12 cellular contexts compared by ENCODE assay signal in the genomic region with DNA sequence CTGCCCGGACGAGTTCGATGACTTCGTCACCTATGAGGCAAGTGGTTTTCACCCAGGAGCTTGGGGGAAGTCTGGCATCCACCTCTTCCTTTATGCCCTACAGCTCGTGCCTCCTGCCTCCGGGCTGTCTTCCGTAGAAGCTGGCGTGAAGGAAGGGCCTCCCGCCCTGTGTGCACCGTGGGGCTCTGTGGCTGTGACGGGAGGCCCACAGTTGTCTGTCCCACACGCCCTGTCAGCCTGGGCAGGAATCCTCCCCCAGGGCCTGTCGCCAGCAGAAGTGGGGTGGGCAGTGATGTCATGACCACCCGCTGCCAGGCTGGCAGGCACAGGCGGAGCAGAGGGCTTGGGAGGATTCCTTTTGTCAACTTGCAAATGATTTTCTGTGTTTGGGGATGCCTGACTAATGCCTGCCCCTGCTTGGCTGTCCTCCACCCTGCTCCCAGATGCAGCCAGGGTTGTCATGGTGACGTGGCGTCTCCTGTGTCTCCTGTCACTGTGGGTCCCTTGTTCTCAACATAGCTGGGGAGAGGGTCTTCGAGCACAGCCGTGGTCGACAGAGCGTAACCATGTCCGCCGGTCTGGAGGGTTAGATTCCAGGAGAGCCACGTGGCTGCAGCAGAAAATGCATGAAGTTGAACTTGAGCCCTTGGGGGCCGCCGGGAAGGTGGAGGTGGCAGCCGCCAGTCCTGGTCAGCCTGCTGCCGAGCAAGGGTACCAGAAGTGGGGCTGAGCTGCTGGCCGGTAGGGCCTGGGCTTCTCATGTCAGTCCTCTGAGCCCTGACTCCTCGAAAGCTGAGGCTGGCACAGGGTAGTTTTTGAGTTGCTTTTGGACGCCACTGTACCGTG. TPM values are rescaled to one million over a fixed set of nuclear protein-coding genes. Genes with fewer than 3 reads are reported as not detected.
DNase-seq lines count a peak whose midpoint lies in the region; ATAC-seq and TF ChIP-seq lines count a peak whose summit lies in the region.
"Had no signal": no experiment of that assay in that cellular context is flagged by ENCODE, and none has a peak within 500 bp of the region (broad histone marks: within the 10 kb centered on the region; RNA-seq: fewer than 3 reads in every experiment).

No MANE protein-coding gene starts in this region.

- ATAC-seq in IMR-90 (ENCODE audit: low read depth) (peak; percentile 61), HG02884 (IDR thresholded peaks at IDR 0.05; ENCODE audit: unreplicated experiment) (no peak), GM19467 (IDR thresholded peaks at IDR 0.05; ENCODE audit: unreplicated experiment) (no peak)
- ATAC-seq: activated CD8-positive, alpha-beta T cell treated with anti-CD3 and anti-CD28 coated beads for 36 hours; body of pancreas had no signal

- H3K18ac ChIP-seq in IMR-90 (ENCODE audit: low read depth, low read length), result no peak overlapping the region

- in situ Hi-C loops in IMR-90 (cut with MboI; ENCODE audit: low sequenced_read_pairs), result no loop called here

- H4K5ac ChIP-seq in IMR-90 (ENCODE audit: low read depth, low read length), result no peak overlapping the region

- H3K9me3 ChIP-seq in IMR-90 (ENCODE audit: control insufficient read depth, insufficient read depth, low read length) (no peaks in the 10 kb centered on the region), mesodermal cell (ENCODE audit: control insufficient read depth, low read length) (no peaks in the 10 kb centered on the region)
- H3K9me3 ChIP-seq: body of pancreas had no signal

- no peaks in the 10 kb centered on the region for H3K27me3 ChIP-seq in IMR-90 (ENCODE audit: control insufficient read depth, insufficient read depth, low read length)
- H3K27me3 ChIP-seq: body of pancreas had no signal

- peaks cover 17% of the 10 kb centered on the region for H4K20me1 ChIP-seq in IMR-90 (ENCODE audit: insufficient read depth, low read length)

- no peak overlapping the region for H2AK5ac ChIP-seq in IMR-90 (ENCODE audit: low read depth, low read length)

- DNase-seq in AG08395 (ENCODE audit: low spot score) (peak; percentile 97), IMR-90 (peak; percentile 19), epithelial cell of prostate (ENCODE audit: low read depth, low spot score) (no peak), MV-4-11 (lab: John Stamatoyannopoulos, UW) (no peak), activated gamma-delta T cell treated with Interleukin-2 at 50 U/mL for 16 hours (no peak)
- DNase-seq: activated CD8-positive, alpha-beta T cell treated with anti-CD3 and anti-CD28 coated beads for 36 hours; body of pancreas; CD4-positive, alpha-beta memory T cell; Karpas-422 had no signal

- peak overlapping the region; percentile 78 for H2AK9ac ChIP-seq in IMR-90 (replicated peaks; ENCODE audit: low read depth, low read length, poor library complexity)

- no peak overlapping the region for H2BK120ac ChIP-seq in IMR-90 (ENCODE audit: low read depth, low read length)

- peak overlapping the region; percentile 49 for H2AFZ ChIP-seq in IMR-90 (replicated peaks; ENCODE audit: low read length, poor library complexity)

- no peak overlapping the region for H3K56ac ChIP-seq in IMR-90 (ENCODE audit: extremely low read depth, insufficient read depth, low read length)

- no peak overlapping the region for H2BK20ac ChIP-seq in IMR-90 (ENCODE audit: low read depth, low read length)

- H3K9me1 ChIP-seq in IMR-90 (ENCODE audit: insufficient read depth, low read length), result peaks cover 5% of the 10 kb centered on the region; the same call in 1 of the 2 replicates

- intact Hi-C loops in IMR-90 (cut with micrococcal nuclease), result no loop called here

- no peak overlapping the region for H3K4ac ChIP-seq in IMR-90 (ENCODE audit: low read depth, low read length)

- no peak for TF ChIP-seq CTCF in IMR-90 (conservative IDR thresholded peaks at IDR 0.05; ENCODE audit: low read depth, low read length)

- no peak overlapping the region for H3K4me3 ChIP-seq in IMR-90 (ENCODE audit: insufficient read depth, low read depth, low read length)
- H3K4me3 ChIP-seq in mesodermal cell (ENCODE audit: extremely low read depth, insufficient read depth, low read length, poor library complexity, severe bottlenecking), result no peak overlapping the region
- H3K4me3 ChIP-seq: body of pancreas had no signal

- H4K8ac ChIP-seq in IMR-90 (ENCODE audit: low read depth in 2 of 2, low read length in 2 of 2), result no peak overlapping the region

- TF ChIP-seq POLR2A in IMR-90 (IDR thresholded peaks at IDR 0.05; ENCODE audit: low read depth, low read length), result no peak

- no peak overlapping the region for H4K91ac ChIP-seq in IMR-90 (ENCODE audit: insufficient read depth, low read depth, low read length)

- BruUV-seq in IMR-90 (replicated peaks; lab: Mats Ljungman, UMichigan), result no TSS peak

- no peak overlapping the region for H3K23ac ChIP-seq in IMR-90 (ENCODE audit: low read depth, low read length)

- peaks cover 7 to 37% of the 10 kb centered on the region in 2 experiments for H3K79me1 ChIP-seq in IMR-90 (ENCODE audit: low read depth in 1 of 2, low read length in 2 of 2)

- H3K9ac ChIP-seq in IMR-90 (ENCODE audit: low read depth, low read length), result no peak overlapping the region

- no peak overlapping the region for H3K4me2 ChIP-seq in IMR-90 (ENCODE audit: low read depth, low read length)

- no peak overlapping the region for H3K14ac ChIP-seq in IMR-90 (replicated peaks; ENCODE audit: low read depth, low read length)

- no peak overlapping the region for H2BK5ac ChIP-seq in IMR-90 (ENCODE audit: low read depth, low read length, poor library complexity, severe bottlenecking)

- 83% methylated on average over 14 of the region's 32 CpGs; no CpG with 5 or more reads in 1 of the 2 experiments for WGBS in IMR-90 (ENCODE audit: extremely low coverage in 2 of 2, insufficient read length in 1 of 2), 2 experiments
- WGBS in mesodermal cell (ENCODE audit: insufficient coverage in 2 of 2), 2 experiments, result 50 to 55% methylated on average over 30 of the region's 32 CpGs

- H2BK15ac ChIP-seq in IMR-90 (ENCODE audit: low read depth, low read length), result no peak overlapping the region

- dilution Hi-C loops in IMR-90 (cut with HindIII; ENCODE audit: low sequenced_read_pairs, unreplicated experiment), result no loop called here

- peaks cover 16% of the 10 kb centered on the region for H3K36me3 ChIP-seq in IMR-90 (ENCODE audit: control insufficient read depth, insufficient read depth, low read length)
- H3K36me3 ChIP-seq in mesodermal cell (ENCODE audit: control insufficient read depth, insufficient read depth, low read length), result peaks cover 14% of the 10 kb centered on the region

- CTCF ChIA-PET in IMR-90 (lab: Yijun Ruan, JAX), result no interaction called here

- peaks cover 1% of the 10 kb centered on the region; the same call in 1 of the 2 replicates for H3K4me1 ChIP-seq in IMR-90 (ENCODE audit: control insufficient read depth, insufficient read depth, low read length)
- peaks cover 30% of the 10 kb centered on the region for H3K4me1 ChIP-seq in mesodermal cell (ENCODE audit: control insufficient read depth, insufficient read depth, low read length, poor library complexity, severe bottlenecking)

- H3K27ac ChIP-seq in IMR-90 (ENCODE audit: insufficient read depth, low read length) (no peak overlapping the region), epithelial cell of prostate (peak overlapping the region; percentile 54), mesodermal cell (ENCODE audit: low read depth, low read length, severe bottlenecking) (peak overlapping the region; percentile 36)
- H3K27ac ChIP-seq: body of pancreas had no signal

- POLR2A ChIA-PET in IMR-90 (lab: Charles Lee; ENCODE audit: unreplicated experiment), result no interaction called here

- TF ChIP-seq RAD21 in IMR-90 (IDR thresholded peaks at IDR 0.05; ENCODE audit: low read length), result no peak

TF ChIP-seq in IMR-90, 13 proteins besides CTCF, POLR2A, EP300 and RAD21 (continues in another document):
- no peak for TF ChIP-seq MAZ (IDR thresholded peaks at IDR 0.05; ENCODE audit: borderline replicate concordance, low read depth, low read length)
- no peak for TF ChIP-seq CHD1 (IDR thresholded peaks at IDR 0.05; ENCODE audit: low read depth, low read length)
- no peak for TF ChIP-seq RFX5 (IDR thresholded peaks at IDR 0.05; ENCODE audit: low read depth, low read length)
- TF ChIP-seq SMC3 (IDR thresholded peaks at IDR 0.05; ENCODE audit: low read depth, low read length), result no peak
- no peak for TF ChIP-seq RCOR1 (IDR thresholded peaks at IDR 0.05; ENCODE audit: insufficient replicate concordance, low read length)
- TF ChIP-seq, protein P1, sequence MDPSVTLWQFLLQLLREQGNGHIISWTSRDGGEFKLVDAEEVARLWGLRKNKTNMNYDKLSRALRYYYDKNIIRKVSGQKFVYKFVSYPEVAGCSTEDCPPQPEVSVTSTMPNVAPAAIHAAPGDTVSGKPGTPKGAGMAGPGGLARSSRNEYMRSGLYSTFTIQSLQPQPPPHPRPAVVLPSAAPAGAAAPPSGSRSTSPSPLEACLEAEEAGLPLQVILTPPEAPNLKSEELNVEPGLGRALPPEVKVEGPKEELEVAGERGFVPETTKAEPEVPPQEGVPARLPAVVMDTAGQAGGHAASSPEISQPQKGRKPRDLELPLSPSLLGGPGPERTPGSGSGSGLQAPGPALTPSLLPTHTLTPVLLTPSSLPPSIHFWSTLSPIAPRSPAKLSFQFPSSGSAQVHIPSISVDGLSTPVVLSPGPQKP (IDR thresholded peaks at IDR 0.05; ENCODE audit: borderline replicate concordance, low read depth, low read length), result no peak
- no peak for TF ChIP-seq CEBPB (IDR thresholded peaks at IDR 0.05; ENCODE audit: low read depth, low read length)
- TF ChIP-seq BHLHE40 (IDR thresholded peaks at IDR 0.05; ENCODE audit: low read depth, low read length), result no peak
- TF ChIP-seq MXI1 (IDR thresholded peaks at IDR 0.05; ENCODE audit: borderline replicate concordance, low read depth, low read length), result no peak
- TF ChIP-seq MAFK (IDR thresholded peaks at IDR 0.05; ENCODE audit: low read depth, low read length), result no peak
- TF ChIP-seq FOS (IDR thresholded peaks at IDR 0.05; ENCODE audit: low read depth, low read length), result no peak

RNA-seq across cellular contexts. Expression of a gene that starts 46.1 kb away (rescaled TPM):
- total RNA-seq in IMR-90 (2012; rRNA removed), result 7.5 TPM in 2 replicates
- 19.9 and 22.5 TPM in 2 replicates for polyA plus RNA-seq in IMR-90 (2012; rRNA removed)
- 13.1 and 22.7 TPM in 2 replicates for polyA plus RNA-seq in IMR-90 (2012; cell fraction: cytosol; rRNA removed)
- 45.9 and 63.2 TPM in 2 replicates for polyA plus RNA-seq in IMR-90 (2012; cell fraction: nucleus; rRNA removed; ENCODE audit: low replicate concordance)
- polyA plus RNA-seq in mesodermal cell (2013, experiment 1 of 2), result 24.7 TPM
- 25.3 TPM for polyA plus RNA-seq in mesodermal cell (2013, experiment 2 of 2)

RNA-seq across cellular contexts. Expression of a gene that starts 55.9 kb away (rescaled TPM):
- 9.3 and 11.4 TPM in 2 replicates for total RNA-seq in IMR-90 (2012; rRNA removed)
- polyA plus RNA-seq in IMR-90 (2012; rRNA removed), result 24.3 and 36.0 TPM in 2 replicates
- 13.9 and 31.3 TPM in 2 replicates for polyA plus RNA-seq in IMR-90 (2012; cell fraction: cytosol; rRNA removed)
- 73.5 and 220 TPM in 2 replicates for polyA plus RNA-seq in IMR-90 (2012; cell fraction: nucleus; rRNA removed; ENCODE audit: low replicate concordance)
- 23.8 TPM for polyA plus RNA-seq in mesodermal cell (2013, experiment 1 of 2)
- polyA plus RNA-seq in mesodermal cell (2013, experiment 2 of 2), result 20.1 TPM

Comparison
In these comparisons a context has a peak if more than half of its experiments do, and no peak if none do; other contexts are left out.
1. DNase-seq: peak in AG08395 (single experiment) and IMR-90 (single experiment); none in epithelial cell of prostate (single experiment), MV-4-11 (single experiment) and activated gamma-delta T cell treated with Interleukin-2 at 50 U/mL for 16 hours (single experiment).